ENCODE assay signal across 1 cellular context in the genomic region with DNA sequence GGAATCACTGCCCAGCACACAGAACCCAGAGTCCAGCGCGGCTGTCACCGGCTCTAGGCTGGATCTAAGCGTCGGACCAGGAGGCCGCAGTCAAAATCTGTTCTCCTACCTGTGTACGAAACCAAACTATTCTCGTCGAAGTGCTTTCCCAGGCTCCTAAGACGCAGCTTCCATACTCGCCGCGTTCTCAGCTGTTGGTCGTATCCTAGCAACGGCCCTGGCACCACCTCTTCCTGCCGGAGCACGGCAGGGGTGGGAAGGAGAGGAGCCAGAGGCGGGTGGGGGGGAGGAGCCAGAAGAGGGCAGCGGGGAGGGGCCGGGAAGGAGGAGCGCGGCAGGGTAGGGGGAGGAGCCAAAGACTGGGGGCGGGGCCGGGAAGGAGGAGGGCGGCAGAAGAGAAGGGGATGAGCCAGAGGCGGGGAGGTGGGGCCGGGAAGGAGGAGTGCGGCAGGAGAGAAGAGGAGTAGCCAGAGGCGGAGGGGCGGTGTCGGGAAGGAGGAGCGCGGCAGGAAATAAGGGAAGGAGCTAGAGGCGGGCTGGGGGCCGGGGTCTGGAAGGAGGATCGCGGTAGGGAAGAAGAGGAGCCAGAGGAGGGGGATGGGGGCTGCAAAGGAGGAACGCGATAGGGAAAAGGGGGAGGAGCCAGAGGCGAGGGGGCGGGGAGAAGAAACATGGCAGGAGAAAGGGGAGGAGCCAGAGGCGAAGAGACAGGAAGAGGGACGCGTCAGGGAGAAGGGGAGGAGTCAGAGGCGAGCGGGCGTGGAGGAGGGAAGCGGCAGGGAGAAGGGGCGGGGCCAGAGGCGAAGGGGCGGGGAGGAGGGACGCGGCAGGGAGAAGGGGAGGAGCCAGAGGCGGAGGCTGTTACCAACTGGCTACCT.
TF ChIP-seq lines count a peak whose summit lies in the region.

A gene (minus strand): TSS at position 213 of the 878 bp plus-strand sequence. CDS start 22,255 bp downstream, outside the sequence.

TF ChIP-seq in H1, 55 proteins besides CTCF, POLR2A, EP300 and RAD21:
- 0 out of 2 replicates have a peak, but pooled peaks have one; percentile 20 for TF ChIP-seq POLR2AphosphoS5 (IDR thresholded peaks at IDR 0.05; ENCODE audit: low read depth, low read length)
- TF ChIP-seq ASH2L (IDR thresholded peaks at IDR 0.05; ENCODE audit: low read length) = peak; percentile 75
- TF ChIP-seq SAP30 (IDR thresholded peaks at IDR 0.05; ENCODE audit: insufficient read depth, insufficient replicate concordance, low read length) = peak; percentile 98
- TF ChIP-seq PHF8 (conservative IDR thresholded peaks at IDR 0.05; ENCODE audit: low read depth, low read length) = peak; percentile 68; the same call in 1 of the 2 replicates
- TF ChIP-seq HDAC2 (IDR thresholded peaks at IDR 0.05; ENCODE audit: borderline replicate concordance in 1 of 2, low read depth in 2 of 2, low read length in 2 of 2) = peak in 1 of 2 experiments; percentile 91; a peak in 2 of 4 replicates
- no peak for TF ChIP-seq RFX5 (IDR thresholded peaks at IDR 0.05; ENCODE audit: borderline replicate concordance, low read depth, low read length)
- TF ChIP-seq SIN3A (conservative IDR thresholded peaks at IDR 0.05 in 1 of 2, IDR thresholded peaks at IDR 0.05 in 1 of 2; ENCODE audit: low read depth in 1 of 2, low read length in 2 of 2) = peak; percentile 93 to 99
- TF ChIP-seq, protein P1, sequence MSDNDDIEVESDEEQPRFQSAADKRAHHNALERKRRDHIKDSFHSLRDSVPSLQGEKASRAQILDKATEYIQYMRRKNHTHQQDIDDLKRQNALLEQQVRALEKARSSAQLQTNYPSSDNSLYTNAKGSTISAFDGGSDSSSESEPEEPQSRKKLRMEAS (IDR thresholded peaks at IDR 0.05) = 0 out of 2 replicates have a peak, but pooled peaks have one; percentile 9
- TF ChIP-seq RBBP5 (IDR thresholded peaks at IDR 0.05; ENCODE audit: borderline replicate concordance, low read depth, low read length) = no peak; the same call in 1 of the 2 replicates
- peak; percentile 57; the same call in 1 of the 2 replicates for TF ChIP-seq TAF1 (IDR thresholded peaks at IDR 0.05; ENCODE audit: low read depth, low read length)
- TF ChIP-seq SP4 (IDR thresholded peaks at IDR 0.05; ENCODE audit: low read length) = peak; percentile 76; the same call in 1 of the 2 replicates
- TF ChIP-seq BRCA1 (IDR thresholded peaks at IDR 0.05; ENCODE audit: low read depth, low read length) = no peak
- peak; percentile 44 for TF ChIP-seq KDM4A (IDR thresholded peaks at IDR 0.05; ENCODE audit: low read depth, low read length, severe bottlenecking)
